Comparison of ENCODE assay signal across 8 cellular contexts in genomic region chr1:55277377-55278130, GRCh38.
DNase-seq lines count a peak whose midpoint lies in the region; ATAC-seq, FAIRE-seq and TF ChIP-seq lines count a peak whose summit lies in the region.

No MANE protein-coding gene starts in this region.

- H4K20me1 ChIP-seq in neural progenitor cell (ENCODE audit: low read depth) = no peaks in the 10 kb centered on the region

- H3K36me3 Mint-ChIP-seq in neural progenitor cell = no peaks in the 10 kb centered on the region

- no peak for TF ChIP-seq EP300 in stomach (IDR thresholded peaks at IDR 0.05)

- no peak overlapping the region for H3K9ac ChIP-seq in neural progenitor cell

- no peak overlapping the region for H3K4me2 ChIP-seq in neural progenitor cell

- H3K27me3 ChIP-seq in neural progenitor cell = no peaks in the 10 kb centered on the region
- no peaks in the 10 kb centered on the region for H3K27me3 ChIP-seq in stomach

- no peak overlapping the region for H3K27ac Mint-ChIP-seq in neural progenitor cell

- no peak overlapping the region for H2AFZ ChIP-seq in neural progenitor cell (replicated peaks)

- peak; percentile 91 for TF ChIP-seq CTCF in D721Med (IDR thresholded peaks at IDR 0.05; ENCODE audit: insufficient read depth, missing control alignments)
- peak; percentile 94 for TF ChIP-seq CTCF in fibroblast of mammary gland (conservative IDR thresholded peaks at IDR 0.05; ENCODE audit: control insufficient read depth, insufficient read depth, low read depth, low read length)
- TF ChIP-seq CTCF in neural progenitor cell (IDR thresholded peaks at IDR 0.05) = peak; percentile 79
- TF ChIP-seq CTCF in stomach (IDR thresholded peaks at IDR 0.05) = peak in 5 of 7 experiments; percentile 82 to 89 (median 83)

- no peaks in the 10 kb centered on the region for H3F3A ChIP-seq in neural progenitor cell (ENCODE audit: low read depth)

- H3K9me3 Mint-ChIP-seq in neural progenitor cell = no peaks in the 10 kb centered on the region

- intact Hi-C loops in stomach (cut with DNase I; ENCODE audit: low total_unique reads) = loop anchor here (5.0 kb wide), 1 partner anchor 135 kb away; no protein-coding TSS in a partner anchor

- H3K9me3 ChIP-seq in neural progenitor cell (ENCODE audit: low read depth) (no peaks in the 10 kb centered on the region), stomach (no peaks in the 10 kb centered on the region)

- DNase-seq in D721Med (ENCODE audit: insufficient read length, low spot score) (peak; percentile 40), HuH-7.5 (ENCODE audit: low spot score) (peak; percentile 67), OCI-M2 (lab: John Stamatoyannopoulos, UW; ENCODE audit: unreplicated experiment) (peak; percentile 46), fibroblast of mammary gland (ENCODE audit: low read depth) (peak; percentile 83), neural progenitor cell (ENCODE audit: low spot score) (peak; percentile 89), stomach (peak; percentile 87)
- peak; percentile 83 for DNase-seq in activated T-cell treated with anti-CD3 and anti-CD28 coated beads, Interleukin-2, amount 50 U/mL, for 1 hour

- FAIRE-seq in D721Med (lab: Jason Lieb, UNC) = peak; percentile 87

- peaks cover 7% of the 10 kb centered on the region for H3K4me1 ChIP-seq in neural progenitor cell
- peaks cover 0 to 24% (median 17%) of the 10 kb centered on the region in 4 donors for H3K4me1 ChIP-seq in stomach

- no peaks in the 10 kb centered on the region for H3K36me3 ChIP-seq in neural progenitor cell
- H3K36me3 ChIP-seq in stomach = no peaks in the 10 kb centered on the region

- 13 to 26% (median 23%) methylated on average over 13 to 15 of the region's 15 CpGs for WGBS in stomach, 5 donors

- H3K27ac ChIP-seq in neural progenitor cell = no peak overlapping the region
- H3K27ac ChIP-seq in stomach = no peak overlapping the region

- H3K27me3 Mint-ChIP-seq in neural progenitor cell (ENCODE audit: insufficient read depth, low read depth) = peaks cover 2% of the 10 kb centered on the region

- ATAC-seq in GM21526 (IDR thresholded peaks at IDR 0.05; ENCODE audit: low FRiP score, unreplicated experiment) = peak; percentile 92

- TF ChIP-seq POLR2A in stomach (IDR thresholded peaks at IDR 0.05) = no peak

- H3K4me1 Mint-ChIP-seq in neural progenitor cell = peaks cover 10% of the 10 kb centered on the region

- H3K79me2 ChIP-seq in neural progenitor cell (ENCODE audit: low read depth) = no peaks in the 10 kb centered on the region

- H3K4me3 Mint-ChIP-seq in neural progenitor cell = peak overlapping the region; percentile 11

- H3K4me3 ChIP-seq in fibroblast of mammary gland (ENCODE audit: control insufficient read depth, low read depth, low read length) (no peak overlapping the region), neural progenitor cell (no peak overlapping the region), stomach (no peak overlapping the region)
